In the genomic region with DNA sequence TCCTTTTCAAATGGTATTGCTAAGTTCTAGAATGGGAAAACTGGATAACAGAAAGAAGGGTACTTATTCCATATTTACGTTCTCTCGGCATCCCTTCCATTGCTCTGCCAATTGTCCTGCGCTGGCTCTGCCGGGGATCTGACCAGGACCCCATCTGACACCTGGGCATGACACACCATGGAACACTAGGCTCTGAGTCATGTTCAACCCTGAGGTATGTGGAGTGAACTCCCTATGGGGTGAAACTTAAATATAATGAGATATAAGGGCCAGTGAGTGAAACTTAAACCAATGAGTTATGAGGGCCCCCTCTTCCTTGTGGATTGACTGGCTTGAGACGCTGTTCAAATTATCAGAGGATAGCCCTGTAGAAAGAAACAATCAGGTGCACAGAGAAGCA, we compare ENCODE assay signal across 1 cellular context.
TF ChIP-seq lines count a peak whose summit lies in the region.

No MANE protein-coding gene starts in this region.

TF ChIP-seq in IMR-90, 13 proteins besides CTCF, POLR2A, EP300 and RAD21 (continued from another document):
- TF ChIP-seq FOS (IDR thresholded peaks at IDR 0.05; ENCODE audit: low read depth, low read length) (no peak), MAFK (IDR thresholded peaks at IDR 0.05; ENCODE audit: low read depth, low read length) (no peak), CHD1 (IDR thresholded peaks at IDR 0.05; ENCODE audit: low read depth, low read length) (no peak), NFE2L2 (IDR thresholded peaks at IDR 0.05; ENCODE audit: low read depth, low read length) (no peak), SMC3 (IDR thresholded peaks at IDR 0.05; ENCODE audit: low read depth, low read length) (no peak), RFX5 (IDR thresholded peaks at IDR 0.05; ENCODE audit: low read depth, low read length) (no peak), RCOR1 (IDR thresholded peaks at IDR 0.05; ENCODE audit: insufficient replicate concordance, low read length) (no peak), BHLHE40 (IDR thresholded peaks at IDR 0.05; ENCODE audit: low read depth, low read length) (no peak)
- TF ChIP-seq, protein P1, sequence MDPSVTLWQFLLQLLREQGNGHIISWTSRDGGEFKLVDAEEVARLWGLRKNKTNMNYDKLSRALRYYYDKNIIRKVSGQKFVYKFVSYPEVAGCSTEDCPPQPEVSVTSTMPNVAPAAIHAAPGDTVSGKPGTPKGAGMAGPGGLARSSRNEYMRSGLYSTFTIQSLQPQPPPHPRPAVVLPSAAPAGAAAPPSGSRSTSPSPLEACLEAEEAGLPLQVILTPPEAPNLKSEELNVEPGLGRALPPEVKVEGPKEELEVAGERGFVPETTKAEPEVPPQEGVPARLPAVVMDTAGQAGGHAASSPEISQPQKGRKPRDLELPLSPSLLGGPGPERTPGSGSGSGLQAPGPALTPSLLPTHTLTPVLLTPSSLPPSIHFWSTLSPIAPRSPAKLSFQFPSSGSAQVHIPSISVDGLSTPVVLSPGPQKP (IDR thresholded peaks at IDR 0.05; ENCODE audit: borderline replicate concordance, low read depth, low read length), result no peak
TF ChIP-seq in IMR-90: peak in this region for 0.
